In genomic region chr6:56488281-56488680, GRCh38 we compare ENCODE assay signal across 15 cellular contexts.
DNase-seq lines count a peak whose midpoint lies in the region; ATAC-seq and TF ChIP-seq lines count a peak whose summit lies in the region.
"Had no signal": no experiment of that assay in that cellular context is flagged by ENCODE, and none has a peak within 500 bp of the region (broad histone marks: within the 10 kb centered on the region; RNA-seq: fewer than 3 reads in every experiment).

No MANE protein-coding gene starts in this region.

- intact Hi-C loops in vagina (cut with DNase I) = no loop called here
- intact Hi-C loops in transverse colon (cut with DNase I; ENCODE audit: low total_unique reads) = no loop called here

- peak; percentile 3 to 41 for DNase-seq in AML-193 (lab: John Stamatoyannopoulos, UW)
- peak; percentile 14 for DNase-seq in NCI-H69 (lab: John Stamatoyannopoulos, UW)
- peak; percentile 44 for DNase-seq in dermis blood vessel endothelial cell
- peak; percentile 18 for DNase-seq in left kidney (ENCODE audit: low read depth, low spot score)
- no peak for DNase-seq in vagina (ENCODE audit: extremely low spot score in 2 of 2)
- no peak for DNase-seq in HAP-1 (ENCODE audit: low spot score in 2 of 2)
- no peak for DNase-seq in transverse colon
- DNase-seq: 8988T; C1 segment of cervical spinal cord; CD4-positive, CD25-positive, alpha-beta regulatory T cell; CD8-positive, alpha-beta memory T cell; COR-L47 had no signal

- 78 to 88% methylated on average over 2 of the region's 2 CpGs for WGBS in transverse colon (ENCODE audit: low coverage in 1 of 2), 2 donors

- ATAC-seq in GM21515 (IDR thresholded peaks at IDR 0.05; ENCODE audit: unreplicated experiment) = no peak
- ATAC-seq: GM23338, HCT116 had no signal

- H3K36me3 ChIP-seq in vagina (peaks cover 3 to 60% of the 10 kb centered on the region in 2 donors), HAP-1 (replicated peaks) (peaks cover 21% of the 10 kb centered on the region), transverse colon (peaks cover 0 to 44% (median 15%) of the 10 kb centered on the region in 4 donors)

- H3K4me1 ChIP-seq in vagina (peaks cover 23% of the 10 kb centered on the region), HAP-1 (peaks cover 11% of the 10 kb centered on the region), transverse colon (peaks cover 0 to 25% (median 0%) of the 10 kb centered on the region in 4 donors)

- H3K4me3 ChIP-seq in vagina (no peak overlapping the region), HAP-1 (no peak overlapping the region), transverse colon (no peak overlapping the region)
- H3K4me3 ChIP-seq: GM23338 had no signal

- no peak for TF ChIP-seq EP300 in transverse colon (IDR thresholded peaks at IDR 0.05; ENCODE audit: low read depth)

- H3K27me3 ChIP-seq in vagina (no peaks in the 10 kb centered on the region), HAP-1 (ENCODE audit: low read depth) (no peaks in the 10 kb centered on the region), transverse colon (no peaks in the 10 kb centered on the region)

- in situ Hi-C loops in HAP-1 (cut with MboI; ENCODE audit: low sequenced_read_pairs) (no loop called here), transverse colon (cut with MboI; ENCODE audit: low pct_ligation_motif_present in 1 of 4, low pct_unique_long_range_greater_than_20kb in 1 of 4, low sequenced_read_pairs in 3 of 4) (no loop called here)

- no peak overlapping the region for H3K27ac ChIP-seq in vagina
- no peak overlapping the region for H3K27ac ChIP-seq in transverse colon

- TF ChIP-seq POLR2A in vagina (IDR thresholded peaks at IDR 0.05) (no peak), transverse colon (IDR thresholded peaks at IDR 0.05) (no peak)

- TF ChIP-seq CTCF in vagina (IDR thresholded peaks at IDR 0.05) (no peak), transverse colon (IDR thresholded peaks at IDR 0.05) (no peak)

- H3K9me3 ChIP-seq in vagina (no peaks in the 10 kb centered on the region), HAP-1 (no peaks in the 10 kb centered on the region), transverse colon (no peaks in the 10 kb centered on the region)

Comparison
In these comparisons a context has a peak if more than half of its experiments do, and no peak if none do; other contexts are left out.
1. DNase-seq: peak in AML-193 (2 of 2), NCI-H69 (single experiment), dermis blood vessel endothelial cell (single experiment) and left kidney (single experiment); none in vagina (0 of 2), HAP-1 (0 of 2) and transverse colon (single experiment).